Comparison of ENCODE assay signal across 11 cellular contexts in genomic region chr16:82082543-82083244, GRCh38. TPM values are rescaled to one million over a fixed set of nuclear protein-coding genes. Genes with fewer than 3 reads are reported as not detected.
DNase-seq lines count a peak whose midpoint lies in the region; ATAC-seq, FAIRE-seq and TF ChIP-seq lines count a peak whose summit lies in the region.
"Had no signal": no experiment of that assay in that cellular context is flagged by ENCODE, and none has a peak within 500 bp of the region (broad histone marks: within the 10 kb centered on the region; RNA-seq: fewer than 3 reads in every experiment).

No MANE protein-coding gene starts in this region.

- peak overlapping the region in 1 of 2 donors; percentile 30 for H3K27ac ChIP-seq in small intestine (ENCODE audit: low read depth in 1 of 2, low read length in 1 of 2)
- H3K27ac ChIP-seq in coronary artery: no peak overlapping the region
- H3K27ac ChIP-seq: HL-60 had no signal

- H3K27me3 ChIP-seq in small intestine (ENCODE audit: control insufficient read depth in 2 of 2, insufficient read depth in 2 of 2, low read length in 2 of 2) (no peaks in the 10 kb centered on the region), HAP-1 (ENCODE audit: low read depth) (no peaks in the 10 kb centered on the region)

- ATAC-seq in HG03460 (IDR thresholded peaks at IDR 0.05; ENCODE audit: unreplicated experiment): peak; percentile 54

- peak; percentile 9 for DNase-seq in activated CD4-positive, alpha-beta T cell treated with anti-CD3 and anti-CD28 coated beads for 48 hours
- DNase-seq in activated CD4-positive, alpha-beta T cell treated with anti-CD3 and anti-CD28 coated beads, Interleukin-2, amount 50 U/mL, for 1 hour: no peak
- DNase-seq in astrocyte of the spinal cord (ENCODE audit: low read depth, low spot score): peak; percentile 65
- DNase-seq in small intestine: peak; percentile 75
- no peak for DNase-seq in coronary artery (ENCODE audit: low spot score)
- no peak for DNase-seq in HAP-1 (ENCODE audit: low spot score in 2 of 2)
- DNase-seq in HuH-7.5 (ENCODE audit: low spot score): no peak
- DNase-seq: activated CD8-positive, alpha-beta memory T cell treated with anti-CD3 and anti-CD28 coated beads, Interleukin-2, amount 50 U/mL, for 4 hours had no signal

- peaks cover 0 to 9% of the 10 kb centered on the region in 2 donors for H3K4me1 ChIP-seq in small intestine (ENCODE audit: control insufficient read depth in 2 of 2, insufficient read depth in 1 of 2, low read depth in 1 of 2, low read length in 1 of 2)
- H3K4me1 ChIP-seq in HAP-1: peaks cover 6% of the 10 kb centered on the region; the same call in 1 of the 2 replicates

- H3K36me3 ChIP-seq in small intestine (ENCODE audit: control insufficient read depth in 2 of 2, insufficient read depth in 2 of 2, low read length in 2 of 2) (peaks cover 0 to 2% of the 10 kb centered on the region in 2 donors), HAP-1 (replicated peaks) (no peaks in the 10 kb centered on the region)

- no peaks in the 10 kb centered on the region for H3K9me3 ChIP-seq in small intestine (ENCODE audit: control insufficient read depth, low read depth)
- H3K9me3 ChIP-seq in HAP-1: no peaks in the 10 kb centered on the region

- TF ChIP-seq CTCF in astrocyte of the spinal cord (IDR thresholded peaks at IDR 0.05; ENCODE audit: low read depth, low read length): no peak
- no peak for TF ChIP-seq CTCF in coronary artery (IDR thresholded peaks at IDR 0.05)

- no peak for FAIRE-seq in small intestine (lab: Jason Lieb, UNC)
- FAIRE-seq: endometrium had no signal

- in situ Hi-C loops in astrocyte of the spinal cord (cut with HindIII; ENCODE audit: low sequenced_read_pairs) (no loop called here), HAP-1 (cut with MboI; ENCODE audit: low sequenced_read_pairs) (no loop called here)

- WGBS in small intestine, 3 donors: 63 to 80% (median 66%) methylated on average over 2 of the region's 2 CpGs

- H3K4me3 ChIP-seq in astrocyte of the spinal cord (ENCODE audit: low read depth, low read length): no peak overlapping the region
- H3K4me3 ChIP-seq in small intestine (ENCODE audit: low read depth in 1 of 2, low read length in 2 of 2): no peak overlapping the region
- no peak overlapping the region for H3K4me3 ChIP-seq in coronary artery
- H3K4me3 ChIP-seq in HAP-1: no peak overlapping the region

RNA-seq across cellular contexts. Expression of gene HSD17B2, which starts 47.6 kb away (rescaled TPM):
- 100 to 1,000 TPM; 119 to 250 (median 246) TPM for polyA plus RNA-seq in small intestine

Comparison
In these comparisons a context has a peak if more than half of its experiments do, and no peak if none do; other contexts are left out.
1. DNase-seq: peak in activated CD4-positive, alpha-beta T cell treated with anti-CD3 and anti-CD28 coated beads for 48 hours (single experiment), astrocyte of the spinal cord (single experiment) and small intestine (single experiment); none in activated CD4-positive, alpha-beta T cell treated with anti-CD3 and anti-CD28 coated beads, Interleukin-2, amount 50 U/mL, for 1 hour (single experiment), coronary artery (single experiment), HAP-1 (0 of 2) and HuH-7.5 (single experiment).